1 cellular context compared by ENCODE assay signal in genomic region chr20:48214601-48215000, GRCh38.
TF ChIP-seq lines count a peak whose summit lies in the region.

No MANE protein-coding gene starts in this region.

TF ChIP-seq in SK-N-SH, 30 proteins besides CTCF, POLR2A, EP300 and RAD21:
- TF ChIP-seq RFX5 (IDR thresholded peaks at IDR 0.05; ENCODE audit: low read length), result no peak
- no peak for TF ChIP-seq NFIC (IDR thresholded peaks at IDR 0.05; ENCODE audit: borderline replicate concordance)
- TF ChIP-seq POLR2AphosphoS5 (IDR thresholded peaks at IDR 0.05; ENCODE audit: low read depth, low read length), result no peak
- no peak for TF ChIP-seq TEAD4 (IDR thresholded peaks at IDR 0.05; ENCODE audit: borderline replicate concordance, insufficient read depth)
- TF ChIP-seq EZH2phosphoT487 (IDR thresholded peaks at IDR 0.05; ENCODE audit: borderline replicate concordance, low read depth), result no peak
- TF ChIP-seq ELF1 (IDR thresholded peaks at IDR 0.05), result no peak
- no peak for TF ChIP-seq MXI1 (IDR thresholded peaks at IDR 0.05; ENCODE audit: low read depth, low read length)
- no peak for TF ChIP-seq SMC3 (IDR thresholded peaks at IDR 0.05; ENCODE audit: low read depth, low read length)
- TF ChIP-seq NRF1 (IDR thresholded peaks at IDR 0.05; ENCODE audit: low read depth, low read length), result no peak
- TF ChIP-seq USF1 (IDR thresholded peaks at IDR 0.05; ENCODE audit: borderline replicate concordance, low read depth), result no peak
- no peak for TF ChIP-seq ZBTB33 (IDR thresholded peaks at IDR 0.05; ENCODE audit: borderline replicate concordance, low read depth)
- TF ChIP-seq GATA2 (CRISPR knock-in tag; IDR thresholded peaks at IDR 0.05), result no peak
- no peak for TF ChIP-seq JUND (IDR thresholded peaks at IDR 0.05)
- no peak for TF ChIP-seq GABPA (IDR thresholded peaks at IDR 0.05; ENCODE audit: low read depth)
- TF ChIP-seq TCF12 (IDR thresholded peaks at IDR 0.05), result no peak
- TF ChIP-seq RCOR1 (IDR thresholded peaks at IDR 0.05; ENCODE audit: low read length), result no peak
- TF ChIP-seq PBX3 (IDR thresholded peaks at IDR 0.05), result no peak
- no peak for TF ChIP-seq FOSL2 (IDR thresholded peaks at IDR 0.05; ENCODE audit: borderline replicate concordance, low read depth)
- no peak for TF ChIP-seq FOXJ3 (CRISPR knock-in tag; IDR thresholded peaks at IDR 0.05)
- TF ChIP-seq YY1 (IDR thresholded peaks at IDR 0.05; ENCODE audit: low read depth), result no peak
